ENCODE assay signal across 14 cellular contexts in the genomic region with DNA sequence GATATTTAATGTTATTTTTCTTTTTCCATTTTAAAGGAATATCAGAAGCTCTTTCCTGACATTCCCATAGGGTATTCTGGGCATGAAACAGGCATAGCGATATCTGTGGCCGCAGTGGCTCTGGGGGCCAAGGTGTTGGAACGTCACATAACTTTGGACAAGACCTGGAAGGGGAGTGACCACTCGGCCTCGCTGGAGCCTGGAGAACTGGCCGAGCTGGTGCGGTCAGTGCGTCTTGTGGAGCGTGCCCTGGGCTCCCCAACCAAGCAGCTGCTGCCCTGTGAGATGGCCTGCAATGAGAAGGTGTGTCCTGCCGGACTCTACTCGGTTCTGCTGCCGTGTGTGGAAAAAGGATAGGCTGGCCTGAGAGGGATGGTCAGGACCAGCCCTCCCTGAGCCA. TPM values are rescaled to one million over a fixed set of nuclear protein-coding genes. Genes with fewer than 3 reads are reported as not detected.
DNase-seq lines count a peak whose midpoint lies in the region; ATAC-seq, FAIRE-seq and TF ChIP-seq lines count a peak whose summit lies in the region.
"Had no signal": no experiment of that assay in that cellular context is flagged by ENCODE, and none has a peak within 500 bp of the region (broad histone marks: within the 10 kb centered on the region; RNA-seq: fewer than 3 reads in every experiment).

No MANE protein-coding gene starts in this region.

- no peak for FAIRE-seq in HepG2 (lab: Jason Lieb, UNC)

- no peak for ATAC-seq in HepG2
- no peak for ATAC-seq in right lobe of liver
- ATAC-seq in HG03439 (IDR thresholded peaks at IDR 0.05; ENCODE audit: unreplicated experiment) = no peak

- H3K27me3 Mint-ChIP-seq in activated T-helper 2 cell treated with anti-CD3 and anti-CD28 coated beads, Interferon-gamma antibody, Interleukin-2, Interleukin-4, amounts not matched to agents 10 μg/mL and 5 μg/mL and 100 μg/mL, durations not matched to agents 14 hours and 24 hours and 36 hours (ENCODE audit: low read depth) = no peaks in the 10 kb centered on the region

- CTCF ChIA-PET in HepG2 (lab: Yijun Ruan, JAX; ENCODE audit: low intra/inter-chr PET ratio, low total read pairs) = no interaction called here

- peaks cover 21% of the 10 kb centered on the region for H3K4me1 Mint-ChIP-seq in activated T-helper 2 cell treated with anti-CD3 and anti-CD28 coated beads, Interferon-gamma antibody, Interleukin-2, Interleukin-4, amounts not matched to agents 10 μg/mL and 5 μg/mL and 100 μg/mL, durations not matched to agents 14 hours and 24 hours and 36 hours (ENCODE audit: low read depth)

- H3K27me3 ChIP-seq in liver (ENCODE audit: control insufficient read depth in 4 of 4, insufficient read depth in 4 of 4, low read length in 3 of 4) (no peaks in the 10 kb centered on the region), HepG2 (ENCODE audit: control insufficient read depth in 1 of 2, insufficient read depth in 2 of 2, low read length in 2 of 2) (no peaks in the 10 kb centered on the region), right lobe of liver (no peaks in the 10 kb centered on the region), stomach (no peaks in the 10 kb centered on the region)
- H3K27me3 ChIP-seq: esophagus muscularis mucosa, hepatocyte had no signal

- H2AFZ ChIP-seq in HepG2 (ENCODE audit: low read length) = no peak overlapping the region
- H2AFZ ChIP-seq: hepatocyte, parathyroid adenoma had no signal

- no peaks in the 10 kb centered on the region for H3K9me3 Mint-ChIP-seq in activated T-helper 2 cell treated with anti-CD3 and anti-CD28 coated beads, Interferon-gamma antibody, Interleukin-2, Interleukin-4, amounts not matched to agents 10 μg/mL and 5 μg/mL and 100 μg/mL, durations not matched to agents 14 hours and 24 hours and 36 hours

- POLR2A ChIA-PET in HepG2 (lab: Yijun Ruan, JAX) = interaction anchor here (0.5 to 1.2 kb wide), 3 partner anchors 18 to 24 kb away, joined by 3 read pairs; a partner anchor contains a TSS

- H3K4me2 ChIP-seq in HepG2 (ENCODE audit: low read depth, low read length) = no peak overlapping the region
- H3K4me2 ChIP-seq: hepatocyte had no signal

- intact Hi-C loops in HepG2 (cut with micrococcal nuclease; ENCODE audit: unreplicated experiment) = no loop called here
- intact Hi-C loops in activated T-helper 2 cell treated with anti-CD3 and anti-CD28 coated beads, Interferon-gamma antibody, Interleukin-2, Interleukin-4, amounts not matched to agents 10 μg/mL and 5 μg/mL and 100 μg/mL, durations not matched to agents 14 hours and 24 hours and 36 hours (cut with micrococcal nuclease) = no loop called here
- intact Hi-C loops in right lobe of liver (cut with DNase I) = no loop called here
- intact Hi-C loops in stomach (cut with DNase I; ENCODE audit: low total_unique reads) = no loop called here

- H3K27ac Mint-ChIP-seq in activated T-helper 2 cell treated with anti-CD3 and anti-CD28 coated beads, Interferon-gamma antibody, Interleukin-2, Interleukin-4, amounts not matched to agents 10 μg/mL and 5 μg/mL and 100 μg/mL, durations not matched to agents 14 hours and 24 hours and 36 hours = peak overlapping the region; percentile 77

- H3K4me3 ChIP-seq in liver (ENCODE audit: low read depth in 1 of 3, low read length in 3 of 3) (no peak overlapping the region), HepG2 (replicated peaks in 1 of 3; ENCODE audit: insufficient read depth in 1 of 3, low read depth in 2 of 3, low read length in 3 of 3) (no peak overlapping the region), right lobe of liver (no peak overlapping the region), stomach (no peak overlapping the region)
- H3K4me3 ChIP-seq: esophagus muscularis mucosa, hepatocyte had no signal

- peaks cover 14 to 38% (median 23%) of the 10 kb centered on the region in 4 donors for H3K4me1 ChIP-seq in liver (ENCODE audit: control insufficient read depth in 4 of 4, insufficient read depth in 4 of 4, low read length in 3 of 4)
- H3K4me1 ChIP-seq in HepG2 (ENCODE audit: insufficient read depth, low read length) = peaks cover 33% of the 10 kb centered on the region
- peaks cover 0 to 45% (median 18%) of the 10 kb centered on the region in 4 donors for H3K4me1 ChIP-seq in right lobe of liver
- H3K4me1 ChIP-seq in stomach = peaks cover 18 to 39% (median 27%) of the 10 kb centered on the region in 4 donors
- H3K4me1 ChIP-seq: parathyroid adenoma had no signal

- H3K36me3 Mint-ChIP-seq in activated T-helper 2 cell treated with anti-CD3 and anti-CD28 coated beads, Interferon-gamma antibody, Interleukin-2, Interleukin-4, amounts not matched to agents 10 μg/mL and 5 μg/mL and 100 μg/mL, durations not matched to agents 14 hours and 24 hours and 36 hours (ENCODE audit: low read depth) = peaks cover 85% of the 10 kb centered on the region

- H3K9ac ChIP-seq in liver (ENCODE audit: low read depth in 1 of 2, low read length in 2 of 2) (no peak overlapping the region), HepG2 (ENCODE audit: insufficient read depth, low read depth, low read length) (no peak overlapping the region)
- H3K9ac ChIP-seq: parathyroid adenoma had no signal

- DNase-seq in HepG2 (ENCODE audit: low spot score) (no peak), right lobe of liver (no peak), stomach (no peak), SW480 (ENCODE audit: low spot score) (no peak), SHP77 treated with DMSO at 0.1 percent for 48 hours (lab: John Stamatoyannopoulos, UW) (no peak)
- no peak for DNase-seq in activated T-helper 2 cell treated with anti-CD3 and anti-CD28 coated beads, Interferon-gamma antibody, Interleukin-2, Interleukin-4, amounts not matched to agents 10 μg/mL and 5 μg/mL and 100 μg/mL, durations not matched to agents 14 hours and 24 hours and 36 hours (ENCODE audit: low spot score)
- DNase-seq: GF-D8; RPMI8226; stimulated activated CD4-positive, alpha-beta T cell treated with anti-CD3 and anti-CD28 coated beads, Interleukin-12 subunit alpha, Interleukin-12 subunit beta, amount 100 ng/mL, for 4 hours had no signal

- H4K20me1 ChIP-seq in HepG2 (ENCODE audit: insufficient read depth, low read length) = no peaks in the 10 kb centered on the region

- no peaks in the 10 kb centered on the region for H3K79me2 ChIP-seq in HepG2 (ENCODE audit: insufficient read depth, low read length)
- H3K79me2 ChIP-seq: parathyroid adenoma had no signal

- no TSS peak for BruUV-seq in HepG2 (replicated peaks; lab: Mats Ljungman, UMichigan)

- H3K27ac ChIP-seq in liver (ENCODE audit: low read depth in 1 of 2, low read length in 2 of 2) (peak overlapping the region; percentile 63 to 76), HepG2 (ENCODE audit: extremely low read length, insufficient read depth, low read length) (no peak overlapping the region), right lobe of liver (peak overlapping the region in 2 of 3 donors; percentile 60 to 64), stomach (peak overlapping the region in 3 of 5 donors; percentile 61 to 79 (median 62))
- H3K27ac ChIP-seq: hepatocyte, parathyroid adenoma had no signal

- TF ChIP-seq POLR2A in HepG2 (IDR thresholded peaks at IDR 0.05; ENCODE audit: insufficient read depth in 1 of 2, low read depth in 2 of 2, low read length in 2 of 2) = no peak
- no peak for TF ChIP-seq POLR2A in right lobe of liver (IDR thresholded peaks at IDR 0.05)
- TF ChIP-seq POLR2A in stomach (IDR thresholded peaks at IDR 0.05) = no peak

- 96% methylated on average over 12 of the region's 12 CpGs for WGBS in liver
- 98% methylated on average over 9 of the region's 12 CpGs for WGBS in HepG2 (ENCODE audit: low lambda C conversion rate)
- 92% methylated on average over 6 of the region's 12 CpGs for WGBS in right lobe of liver (ENCODE audit: insufficient coverage, low coverage, low lambda C conversion rate, missing lambda C conversion rate)
- 57 to 86% (median 82%) methylated on average over 10 to 12 of the region's 12 CpGs for WGBS in stomach, 5 donors

- peaks cover 5 to 17% (median 11%) of the 10 kb centered on the region in 4 donors for H3K36me3 ChIP-seq in liver (ENCODE audit: control insufficient read depth in 4 of 4, insufficient read depth in 3 of 4, low read depth in 1 of 4, low read length in 3 of 4)
- peaks cover 17 to 69% of the 10 kb centered on the region in 2 experiments for H3K36me3 ChIP-seq in HepG2 (replicated peaks in 1 of 2; ENCODE audit: control insufficient read depth in 1 of 2, insufficient read depth in 2 of 2, low read length in 2 of 2)
- peaks cover 0 to 19% (median 9%) of the 10 kb centered on the region in 4 donors for H3K36me3 ChIP-seq in right lobe of liver
- peaks cover 49 to 90% (median 81%) of the 10 kb centered on the region in 4 donors for H3K36me3 ChIP-seq in stomach

- H3K9me3 ChIP-seq in liver (ENCODE audit: control insufficient read depth in 4 of 4, low read length in 3 of 4) (no peaks in the 10 kb centered on the region), HepG2 (ENCODE audit: low read length) (no peaks in the 10 kb centered on the region), right lobe of liver (no peaks in the 10 kb centered on the region), stomach (no peaks in the 10 kb centered on the region)
- H3K9me3 ChIP-seq: esophagus muscularis mucosa had no signal

- no peak for TF ChIP-seq EP300 in HepG2 (IDR thresholded peaks at IDR 0.05; ENCODE audit: low read depth in 2 of 2, low read length in 2 of 2)
- TF ChIP-seq EP300 in HepG2 (CRISPR knock-in tag; IDR thresholded peaks at IDR 0.05; ENCODE audit: borderline replicate concordance) = no peak
- TF ChIP-seq EP300 in stomach (IDR thresholded peaks at IDR 0.05) = no peak

- H3K4me3 Mint-ChIP-seq in activated T-helper 2 cell treated with anti-CD3 and anti-CD28 coated beads, Interferon-gamma antibody, Interleukin-2, Interleukin-4, amounts not matched to agents 10 μg/mL and 5 μg/mL and 100 μg/mL, durations not matched to agents 14 hours and 24 hours and 36 hours (ENCODE audit: low read depth) = no peak overlapping the region

- in situ Hi-C loops in HepG2 (cut with HindIII; ENCODE audit: extremely low pct_ligation_motif_present, low pct_unique_long_range_greater_than_20kb) = no loop called here

- TF ChIP-seq RAD21 in liver (IDR thresholded peaks at IDR 0.05) = no peak
- no peak for TF ChIP-seq RAD21 in HepG2 (CRISPR knock-in tag; IDR thresholded peaks at IDR 0.05)

- TF ChIP-seq CTCF in liver (IDR thresholded peaks at IDR 0.05; ENCODE audit: low read depth, low read length, missing input control) (no peak), HepG2 (CRISPR knock-in tag; IDR thresholded peaks at IDR 0.05) (no peak), right lobe of liver (IDR thresholded peaks at IDR 0.05) (no peak), stomach (IDR thresholded peaks at IDR 0.05) (no peak)

RNA-seq across cellular contexts. Expression of a gene that starts 24.2 kb away (rescaled TPM):
- total RNA-seq in liver (10 to 100 TPM; 23.4 to 55.4 TPM), HepG2 (2016; rRNA removed; fragmentation: Illumina TruSeq; extraction: Trizol) (203 and 266 TPM in 2 replicates), right lobe of liver (10 to 100 TPM; 16.4 to 43.2 (median 30.2) TPM), stomach (100 to 1,000 TPM in 1 of 5 donors, 10 to 100 TPM in 4; 12.1 to 261 (median 82.1) TPM)
- polyA plus RNA-seq in liver (10 to 100 TPM; 33.4 to 52.2 TPM), HepG2 (2011; rRNA removed) (80.9 and 86.9 TPM in 2 replicates), stomach (100 to 1,000 TPM in 2 of 3 donors, 10 to 100 TPM in 1; 95.3 to 143 (median 104) TPM)
- 49.6 and 52.9 TPM in 2 replicates for total RNA-seq in HepG2 (2016; cell fraction: cytosol; rRNA removed; fragmentation: Illumina TruSeq; extraction: Trizol; ENCODE audit: low read depth)
- 208 and 294 TPM in 2 replicates for total RNA-seq in HepG2 (2016; cell fraction: insoluble cytoplasmic fraction; rRNA removed; fragmentation: Illumina TruSeq; extraction: Trizol)
- 63.3 and 63.6 TPM in 2 replicates for total RNA-seq in HepG2 (2016; cell fraction: membrane; rRNA removed; fragmentation: Illumina TruSeq; extraction: Trizol)
- 77.5 and 79.4 TPM in 2 replicates for total RNA-seq in HepG2 (2016; cell fraction: nucleus; rRNA removed; fragmentation: Illumina TruSeq; extraction: Trizol)
- polyA plus RNA-seq in HepG2 (2011; cell fraction: cytosol; rRNA removed) = 105 and 118 TPM in 2 replicates
- 34.7 and 37.4 TPM in 2 replicates for polyA plus RNA-seq in HepG2 (2011; cell fraction: nucleus; rRNA removed)
- 84.8 and 103 TPM in 2 replicates for polyA plus RNA-seq in HepG2 (2012)
- 42.6 and 48.8 TPM in 2 replicates for polyA plus RNA-seq in HepG2 (2016; cell fraction: cytosol; fragmentation: Illumina TruSeq; extraction: Trizol; ENCODE audit: low read depth)
- 258 and 291 TPM in 2 replicates for polyA plus RNA-seq in HepG2 (2016; cell fraction: insoluble cytoplasmic fraction; fragmentation: Illumina TruSeq; extraction: Trizol; ENCODE audit: low read depth)
- polyA plus RNA-seq in HepG2 (2016; cell fraction: membrane; fragmentation: Illumina TruSeq; extraction: Trizol; ENCODE audit: low read depth) = 45.4 and 47.4 TPM in 2 replicates
- polyA plus RNA-seq in HepG2 (2016; cell fraction: nucleus; fragmentation: Illumina TruSeq; extraction: Trizol; ENCODE audit: insufficient read depth, low read depth) = 98.0 and 99.6 TPM in 2 replicates
- 77.2 and 87.3 TPM in 2 replicates for polyA minus RNA-seq in HepG2 (2011; rRNA and poly(A)+ RNA removed; ENCODE audit: low replicate concordance)
- 32.7 and 40.5 TPM in 2 replicates for polyA minus RNA-seq in HepG2 (2011; cell fraction: cytosol; rRNA and poly(A)+ RNA removed)
- polyA minus RNA-seq in HepG2 (2011; cell fraction: nucleus; rRNA and poly(A)+ RNA removed) = 42.8 and 50.6 TPM in 2 replicates
- 63.4 and 64.7 TPM in 2 replicates for total RNA-seq in activated T-helper 2 cell treated with anti-CD3 and anti-CD28 coated beads, Interferon-gamma antibody, Interleukin-2, Interleukin-4, amounts not matched to agents 10 μg/mL and 5 μg/mL and 100 μg/mL, durations not matched to agents 14 hours and 24 hours and 36 hours

RNA-seq across cellular contexts. Expression of a gene that starts 38.2 kb away (rescaled TPM):
- total RNA-seq in liver = 10 to 100 TPM; 15.2 to 19.9 TPM
- 10 to 100 TPM; 15.6 to 22.0 TPM for polyA plus RNA-seq in liver
- total RNA-seq in HepG2 (2016; rRNA removed; fragmentation: Illumina TruSeq; extraction: Trizol) = 13.0 and 13.8 TPM in 2 replicates
- total RNA-seq in HepG2 (2016; cell fraction: cytosol; rRNA removed; fragmentation: Illumina TruSeq; extraction: Trizol; ENCODE audit: low read depth) = 2.3 TPM in 2 replicates
- total RNA-seq in HepG2 (2016; cell fraction: insoluble cytoplasmic fraction; rRNA removed; fragmentation: Illumina TruSeq; extraction: Trizol) = 12.7 and 13.4 TPM in 2 replicates
- 10.0 and 10.5 TPM in 2 replicates for total RNA-seq in HepG2 (2016; cell fraction: membrane; rRNA removed; fragmentation: Illumina TruSeq; extraction: Trizol)
- total RNA-seq in HepG2 (2016; cell fraction: nucleus; rRNA removed; fragmentation: Illumina TruSeq; extraction: Trizol) = 8.9 and 10.9 TPM in 2 replicates
- 9.2 and 10.7 TPM in 2 replicates for polyA plus RNA-seq in HepG2 (2011; rRNA removed)
- 9.6 and 10.5 TPM in 2 replicates for polyA plus RNA-seq in HepG2 (2011; cell fraction: cytosol; rRNA removed)
- 17.8 and 18.3 TPM in 2 replicates for polyA plus RNA-seq in HepG2 (2011; cell fraction: nucleus; rRNA removed)
- 10.9 and 11.2 TPM in 2 replicates for polyA plus RNA-seq in HepG2 (2012)
- polyA plus RNA-seq in HepG2 (2016; cell fraction: cytosol; fragmentation: Illumina TruSeq; extraction: Trizol; ENCODE audit: low read depth) = 2.3 and 2.5 TPM in 2 replicates
- 20.7 and 23.4 TPM in 2 replicates for polyA plus RNA-seq in HepG2 (2016; cell fraction: insoluble cytoplasmic fraction; fragmentation: Illumina TruSeq; extraction: Trizol; ENCODE audit: low read depth)
- polyA plus RNA-seq in HepG2 (2016; cell fraction: membrane; fragmentation: Illumina TruSeq; extraction: Trizol; ENCODE audit: low read depth) = 10.0 and 10.7 TPM in 2 replicates
- polyA plus RNA-seq in HepG2 (2016; cell fraction: nucleus; fragmentation: Illumina TruSeq; extraction: Trizol; ENCODE audit: insufficient read depth, low read depth) = 27.9 and 30.3 TPM in 2 replicates
- polyA minus RNA-seq in HepG2 (2011; rRNA and poly(A)+ RNA removed; ENCODE audit: low replicate concordance) = 11.5 and 20.5 TPM in 2 replicates
- 7.7 and 8.4 TPM in 2 replicates for polyA minus RNA-seq in HepG2 (2011; cell fraction: cytosol; rRNA and poly(A)+ RNA removed)
- 7.7 and 8.5 TPM in 2 replicates for polyA minus RNA-seq in HepG2 (2011; cell fraction: nucleus; rRNA and poly(A)+ RNA removed)
- 37.7 and 41.5 TPM in 2 replicates for total RNA-seq in activated T-helper 2 cell treated with anti-CD3 and anti-CD28 coated beads, Interferon-gamma antibody, Interleukin-2, Interleukin-4, amounts not matched to agents 10 μg/mL and 5 μg/mL and 100 μg/mL, durations not matched to agents 14 hours and 24 hours and 36 hours
- 10 to 100 TPM; 22.6 to 34.6 (median 27.3) TPM for total RNA-seq in right lobe of liver
- 100 to 1,000 TPM in 1 of 5 donors, 10 to 100 TPM in 3, 1 to 10 TPM in 1; 7.7 to 249 (median 17.4) TPM for total RNA-seq in stomach
- polyA plus RNA-seq in stomach = 1 to 10 TPM; 4.7 to 6.1 (median 6.0) TPM
